In the genomic region with DNA sequence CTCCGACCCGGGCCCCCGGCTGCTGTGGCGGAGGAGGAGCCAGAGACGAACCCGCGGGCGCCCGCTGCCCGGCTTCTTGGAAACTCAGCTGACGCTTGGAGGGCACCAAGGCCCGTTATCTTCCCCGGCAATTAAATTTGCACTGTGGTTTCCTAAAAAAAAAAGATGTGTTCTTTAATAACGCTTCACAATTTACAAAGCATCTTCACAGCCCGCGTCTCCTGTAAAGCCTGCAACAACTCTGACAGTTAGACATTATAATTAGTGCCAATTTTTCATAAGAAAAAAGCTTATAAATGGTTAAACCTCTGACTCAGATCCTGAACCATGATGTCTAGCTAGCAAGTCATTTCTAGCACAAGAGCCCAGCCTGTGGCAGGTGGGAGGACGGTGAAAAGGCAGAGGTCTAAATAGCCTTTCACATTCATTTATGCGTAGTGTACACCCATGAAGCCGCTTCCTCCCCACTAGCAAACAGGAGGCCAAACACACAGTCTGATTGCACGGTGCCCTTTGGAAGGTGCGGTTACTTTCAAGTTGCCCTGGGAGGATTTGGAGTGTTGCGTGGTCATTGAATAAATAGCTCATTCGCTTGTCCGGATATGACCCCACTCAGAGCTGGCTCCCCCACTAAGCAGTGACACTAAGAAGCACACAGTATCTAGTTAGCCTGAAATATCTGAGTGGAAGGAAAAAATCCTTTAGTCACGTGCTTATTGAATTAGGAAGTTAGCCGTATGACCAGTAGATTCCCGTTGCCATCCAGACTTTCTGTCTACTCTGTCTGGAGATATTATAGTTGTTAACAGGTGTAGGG, we compare ENCODE assay signal across 8 cellular contexts. TPM values are rescaled to one million over a fixed set of nuclear protein-coding genes. Genes with fewer than 3 reads are reported as not detected.
DNase-seq lines count a peak whose midpoint lies in the region; ATAC-seq, FAIRE-seq and TF ChIP-seq lines count a peak whose summit lies in the region.

No MANE protein-coding gene starts in this region.

- peak overlapping the region; percentile 82 for H3K4me3 Mint-ChIP-seq in activated CD8-positive, alpha-beta T cell treated with anti-CD3 and anti-CD28 coated beads, Interleukin-2, amount 10 ng/mL, durations not matched to agents 7 days and 5 days

- no peaks in the 10 kb centered on the region for H3K79me2 ChIP-seq in endothelial cell of umbilical vein (ENCODE audit: control insufficient read depth, insufficient read depth, low read length)

- H4K20me1 ChIP-seq in endothelial cell of umbilical vein (replicated peaks; ENCODE audit: control insufficient read depth, extremely low read depth, insufficient read depth, low read length): no peaks in the 10 kb centered on the region

- H3K36me3 Mint-ChIP-seq in activated CD8-positive, alpha-beta T cell treated with anti-CD3 and anti-CD28 coated beads, Interleukin-2, amount 10 ng/mL, durations not matched to agents 7 days and 5 days (ENCODE audit: low read depth): no peaks in the 10 kb centered on the region

- H3K4me3 ChIP-seq in endothelial cell of umbilical vein (replicated peaks in 1 of 3; ENCODE audit: insufficient read depth in 1 of 3, low read depth in 1 of 3, low read length in 3 of 3): peak overlapping the region; percentile 69 to 96 (median 71)
- H3K4me3 ChIP-seq in mucosa of rectum (ENCODE audit: low read length in 2 of 2): peak overlapping the region; percentile 80 to 89

- H3K27me3 Mint-ChIP-seq in activated CD8-positive, alpha-beta T cell treated with anti-CD3 and anti-CD28 coated beads, Interleukin-2, amount 10 ng/mL, durations not matched to agents 7 days and 5 days (ENCODE audit: low read depth): no peaks in the 10 kb centered on the region

- CTCF ChIA-PET in activated CD8-positive, alpha-beta T cell treated with anti-CD3 and anti-CD28 coated beads, Interleukin-2, amount 10 ng/mL, durations not matched to agents 7 days and 5 days (lab: Charles Lee): interaction anchor here (1.0 to 3.3 kb wide), 7 partner anchors 9 to 147 kb away, joined by 3 to 24 read pairs (median 4); no protein-coding TSS in a partner anchor
- CTCF ChIA-PET in endothelial cell of umbilical vein (lab: Charles Lee): interaction anchor here (0.7 to 3.6 kb wide), 15 partner anchors 11 to 1098 kb away, joined by 3 to 33 read pairs (median 4); a partner anchor contains a TSS

- POLR2A ChIA-PET in activated CD8-positive, alpha-beta T cell treated with anti-CD3 and anti-CD28 coated beads, Interleukin-2, amount 10 ng/mL, durations not matched to agents 7 days and 5 days (lab: Charles Lee): interaction anchor here (0.6 to 1.6 kb wide), 10 partner anchors 9 to 676 kb away, joined by 3 to 7 read pairs (median 3); a partner anchor contains a TSS
- POLR2A ChIA-PET in endothelial cell of umbilical vein (lab: Charles Lee): no interaction called here

- H3K4me1 ChIP-seq in endothelial cell of umbilical vein (ENCODE audit: control insufficient read depth, extremely low read depth, insufficient read depth, low read length): peaks cover 19% of the 10 kb centered on the region
- peaks cover 15 to 16% of the 10 kb centered on the region in 2 donors for H3K4me1 ChIP-seq in mucosa of rectum (ENCODE audit: control insufficient read depth in 2 of 2, insufficient read depth in 2 of 2, low read length in 2 of 2)

- H3K27ac ChIP-seq in endothelial cell of umbilical vein (ENCODE audit: insufficient read depth, low read depth, low read length) (peak overlapping the region; percentile 88), mucosa of rectum (ENCODE audit: low read depth in 2 of 2, low read length in 2 of 2) (peak overlapping the region; percentile 93 to 96)

- ATAC-seq in HG02943 (IDR thresholded peaks at IDR 0.05; ENCODE audit: low read depth, unreplicated experiment): peak; percentile 50
- ATAC-seq in activated CD8-positive, alpha-beta T cell treated with anti-CD3 and anti-CD28 coated beads, Interleukin-2, amount 10 ng/mL, durations not matched to agents 7 days and 5 days: peak; percentile 45

- H3K9me3 Mint-ChIP-seq in activated CD8-positive, alpha-beta T cell treated with anti-CD3 and anti-CD28 coated beads, Interleukin-2, amount 10 ng/mL, durations not matched to agents 7 days and 5 days (ENCODE audit: insufficient read depth): no peaks in the 10 kb centered on the region

- H3K36me3 ChIP-seq in endothelial cell of umbilical vein (ENCODE audit: control insufficient read depth in 2 of 2, extremely low read depth in 1 of 2, insufficient read depth in 2 of 2, low read length in 2 of 2): no peaks in the 10 kb centered on the region
- no peaks in the 10 kb centered on the region for H3K36me3 ChIP-seq in mucosa of rectum (ENCODE audit: control insufficient read depth in 2 of 2, insufficient read depth in 2 of 2, low read length in 2 of 2)

- no peak for FAIRE-seq in endothelial cell of umbilical vein (lab: Jason Lieb, UNC)

- intact Hi-C loops in endothelial cell of umbilical vein (cut with micrococcal nuclease): loop anchor here (2.0 to 10.0 kb wide), 3 partner anchors 251 to 621 kb away; a partner anchor contains a TSS

- peak overlapping the region; percentile 84 for H2AFZ ChIP-seq in endothelial cell of umbilical vein (ENCODE audit: low read depth, low read length)

- no peaks in the 10 kb centered on the region for H3K9me1 ChIP-seq in endothelial cell of umbilical vein (replicated peaks; ENCODE audit: control insufficient read depth, extremely low read depth, insufficient read depth, low read length)

- H3K9me3 ChIP-seq in endothelial cell of umbilical vein (replicated peaks; ENCODE audit: control insufficient read depth, insufficient read depth, low read length) (no peaks in the 10 kb centered on the region), mucosa of rectum (ENCODE audit: control insufficient read depth in 2 of 2, low read length in 2 of 2) (no peaks in the 10 kb centered on the region)

- DNase-seq in SKM-1 treated with dmso at 0.1 percent for 144 hours (lab: John Stamatoyannopoulos, UW; ENCODE audit: unreplicated experiment) (peak; percentile 55), SKM-1 (lab: John Stamatoyannopoulos, UW; ENCODE audit: unreplicated experiment) (no peak), NCI-H460 (ENCODE audit: extremely low read depth, low read depth) (peak; percentile 21), endothelial cell of umbilical vein (ENCODE audit: low read depth, low spot score) (peak; percentile 71)
- peak; percentile 71 for DNase-seq in activated CD8-positive, alpha-beta T cell treated with anti-CD3 and anti-CD28 coated beads, Interleukin-2, amount 10 ng/mL, durations not matched to agents 7 days and 5 days
- DNase-seq in stimulated activated naive CD4-positive, alpha-beta T cell treated with Interleukin-2 at 50 U/mL for 16 hours (lab: John Stamatoyannopoulos, UW): peak; percentile 71

- dilution Hi-C loops in endothelial cell of umbilical vein (cut with MboI; ENCODE audit: extremely low pct_ligation_motif_present, low sequenced_read_pairs): no loop called here

- H3K9ac ChIP-seq in endothelial cell of umbilical vein (replicated peaks; ENCODE audit: extremely low read depth, insufficient read depth, low read length): peak overlapping the region; percentile 89
- H3K9ac ChIP-seq in mucosa of rectum (ENCODE audit: low read depth in 1 of 2, low read length in 2 of 2): peak overlapping the region; percentile 47 to 86

- no peaks in the 10 kb centered on the region for H3K27me3 ChIP-seq in endothelial cell of umbilical vein (ENCODE audit: control insufficient read depth in 2 of 2, insufficient read depth in 2 of 2, low read length in 2 of 2)
- no peaks in the 10 kb centered on the region for H3K27me3 ChIP-seq in mucosa of rectum (ENCODE audit: control insufficient read depth in 2 of 2, insufficient read depth in 2 of 2, low read length in 2 of 2)

- no peak for TF ChIP-seq CTCF in endothelial cell of umbilical vein (IDR thresholded peaks at IDR 0.05; ENCODE audit: extremely low read depth in 1 of 2, insufficient read depth in 1 of 2, low read depth in 1 of 2, low read length in 2 of 2)

- BruUV-seq in endothelial cell of umbilical vein (replicated peaks; lab: Mats Ljungman, UMichigan): TSS peak; percentile 51

- H3K4me2 ChIP-seq in endothelial cell of umbilical vein (ENCODE audit: insufficient read depth, low read length): peak overlapping the region; percentile 97

- H3K4me1 Mint-ChIP-seq in activated CD8-positive, alpha-beta T cell treated with anti-CD3 and anti-CD28 coated beads, Interleukin-2, amount 10 ng/mL, durations not matched to agents 7 days and 5 days (ENCODE audit: low read depth): peaks cover 36% of the 10 kb centered on the region

- TF ChIP-seq POLR2A in endothelial cell of umbilical vein (IDR thresholded peaks at IDR 0.05; ENCODE audit: low read depth, low read length): no peak

- H3K27ac Mint-ChIP-seq in activated CD8-positive, alpha-beta T cell treated with anti-CD3 and anti-CD28 coated beads, Interleukin-2, amount 10 ng/mL, durations not matched to agents 7 days and 5 days: peak overlapping the region; percentile 91

TF ChIP-seq in endothelial cell of umbilical vein, 7 proteins besides CTCF, POLR2A, EP300 and RAD21:
- TF ChIP-seq EZH2 (IDR thresholded peaks at IDR 0.05; ENCODE audit: borderline replicate concordance, low read depth, low read length, severe bottlenecking) (no peak), FOS (IDR thresholded peaks at IDR 0.05; ENCODE audit: borderline replicate concordance, insufficient read depth, low read length) (peak; percentile 32), JUN (IDR thresholded peaks at IDR 0.05; ENCODE audit: borderline replicate concordance, insufficient read depth, insufficient read length, low read depth) (peak; percentile 1)
TF ChIP-seq in endothelial cell of umbilical vein: peak in this region for 2.

RNA-seq across cellular contexts. Expression of a gene that starts 0.5 kb away (rescaled TPM):
- 17.8 and 20.0 TPM in 2 replicates for total RNA-seq in NCI-H460 (2014; rRNA removed; shearing (Covaris generic))
- polyA plus RNA-seq in NCI-H460 (2014; cell fraction: nucleus; rRNA removed): 10.9 and 12.3 TPM in 2 replicates
- 10 to 100 TPM; 10.3 TPM for total RNA-seq in activated CD8-positive, alpha-beta T cell treated with anti-CD3 and anti-CD28 coated beads, Interleukin-2, amount 10 ng/mL, durations not matched to agents 7 days and 5 days
- total RNA-seq in endothelial cell of umbilical vein: 24.8 and 25.8 TPM in 2 replicates
- 17.0 and 17.2 TPM in 2 replicates for polyA plus RNA-seq in endothelial cell of umbilical vein
- polyA plus RNA-seq in endothelial cell of umbilical vein (2011; cell fraction: cytosol; rRNA removed): 16.2 and 17.1 TPM in 2 replicates
- 7.3 and 8.8 TPM in 2 replicates for polyA plus RNA-seq in endothelial cell of umbilical vein (2011; cell fraction: nucleus; rRNA removed)
- 8.9 and 12.7 TPM in 2 replicates for polyA plus RNA-seq in endothelial cell of umbilical vein (2012)
- 28.5 and 29.6 TPM in 2 replicates for polyA minus RNA-seq in endothelial cell of umbilical vein
- 7.8 TPM for polyA minus RNA-seq in endothelial cell of umbilical vein (2011; cell fraction: cytosol; rRNA and poly(A)+ RNA removed)
- 16.0 and 19.8 TPM in 2 replicates for polyA minus RNA-seq in endothelial cell of umbilical vein (2011; cell fraction: nucleus; rRNA and poly(A)+ RNA removed)
